Comparison of ENCODE assay signal across 8 cellular contexts in the genomic region with DNA sequence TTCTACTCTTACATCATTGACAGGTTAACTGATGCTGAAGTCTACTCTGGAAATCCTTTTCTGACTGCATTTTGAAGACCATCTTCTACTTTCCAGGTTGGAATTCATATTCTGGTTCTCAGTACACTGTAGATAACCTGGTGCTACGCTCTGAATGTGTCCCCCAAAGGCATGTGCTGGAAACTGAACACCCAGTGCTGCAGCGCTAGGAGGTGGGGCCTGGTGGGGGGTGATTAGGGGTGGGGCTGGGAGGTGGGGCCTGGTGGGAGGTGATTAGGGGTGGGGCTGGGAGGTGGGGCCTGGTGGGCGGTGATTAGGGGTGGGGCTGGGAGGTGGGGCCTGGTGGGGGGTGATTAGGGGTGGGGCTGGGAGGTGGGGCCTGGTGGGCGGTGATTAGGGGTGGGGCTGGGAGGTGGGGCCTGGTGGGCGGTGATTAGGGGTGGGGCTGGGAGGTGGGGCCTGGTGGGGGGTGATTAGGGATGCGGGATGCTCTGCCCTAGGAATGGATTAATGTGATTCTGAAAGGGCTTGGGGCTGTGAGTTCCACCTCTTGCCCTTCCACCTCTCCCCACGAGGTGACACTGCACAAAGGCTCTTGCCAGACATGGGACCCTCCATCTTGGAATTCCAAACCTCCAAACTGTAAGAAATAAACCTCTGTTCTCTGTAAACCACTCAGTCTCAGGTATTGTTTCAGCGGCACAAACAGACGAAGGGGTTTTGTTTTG. TPM values are rescaled to one million over a fixed set of nuclear protein-coding genes. Genes with fewer than 3 reads are reported as not detected.
DNase-seq lines count a peak whose midpoint lies in the region; ATAC-seq, FAIRE-seq and TF ChIP-seq lines count a peak whose summit lies in the region.
"Not testable (repeated sequence)": the region's sequence is repeated elsewhere in the genome, so short reads cannot be mapped to it uniquely, and the experiment has no call there.

No MANE protein-coding gene starts in this region.

- H4K91ac ChIP-seq in H9 (ENCODE audit: insufficient read length, low read depth, low read length): not testable (repeated sequence)

- H2AK5ac ChIP-seq in H9 (ENCODE audit: insufficient read length, low read length): not testable (repeated sequence)

- H3K36me3 ChIP-seq in BLaER1; PC-3 (ENCODE audit: low read depth, low read length); endothelial cell of umbilical vein (ENCODE audit: control insufficient read depth in 2 of 2, extremely low read depth in 1 of 2, insufficient read depth in 2 of 2, low read length in 2 of 2); iPS-18a (ENCODE audit: control insufficient read depth, low read depth, low read length); suprapubic skin: not testable (repeated sequence)

- CTCF ChIA-PET in PC-3 (lab: Charles Lee); WTC11 (lab: Charles Lee): not testable (repeated sequence)
- CTCF ChIA-PET in endothelial cell of umbilical vein (lab: Charles Lee): interaction anchor here (3.9 kb wide), 1 partner anchor 310 kb away, joined by 36 read pairs; no protein-coding TSS in a partner anchor

- not testable (repeated sequence) for ATAC-seq in PC-3
- peak; percentile 43 for ATAC-seq in WTC11

- H3K27ac Mint-ChIP-seq in H9 (peak overlapping the region in 1 of 3 experiments; percentile 46; a peak in 1 of 7 replicates), WTC11 (peak overlapping the region; percentile 86; the same call in 1 of the 2 replicates)

- DNase-seq in H9 (peak; percentile 65), NAMALWA (ENCODE audit: low spot score) (peak; percentile 68), PC-3 (peak; percentile 6), WTC11 (ENCODE audit: low spot score) (peak; percentile 38)
- DNase-seq in endothelial cell of umbilical vein (ENCODE audit: low read depth, low spot score); suprapubic skin (ENCODE audit: low spot score in 2 of 2): not testable (repeated sequence)

- H2BK120ac ChIP-seq in H9 (ENCODE audit: low read depth, low read length, poor library complexity, severe bottlenecking): not testable (repeated sequence)

- not testable (repeated sequence) for H3K4me3 Mint-ChIP-seq in H9, WTC11

- H2BK5ac ChIP-seq in H9 (ENCODE audit: insufficient read length, low read length): not testable (repeated sequence)

- WGBS in H9 (ENCODE audit: extremely low coverage, insufficient read length, low lambda C conversion rate): no CpG with 5 or more reads among the region's 9 CpGs
- WGBS in suprapubic skin: 52% methylated on average over 8 of the region's 9 CpGs

- dilution Hi-C loops in endothelial cell of umbilical vein (cut with MboI; ENCODE audit: extremely low pct_ligation_motif_present, low sequenced_read_pairs): not testable (repeated sequence)

- not testable (repeated sequence) for H4K8ac ChIP-seq in H9 (replicated peaks; ENCODE audit: insufficient read length, low read depth, low read length)

- H3K23ac ChIP-seq in H9 (ENCODE audit: insufficient read length, low read depth, low read length): not testable (repeated sequence)

- not testable (repeated sequence) for H2BK20ac ChIP-seq in H9 (ENCODE audit: low read depth, low read length, poor library complexity, severe bottlenecking)

- not testable (repeated sequence) for H3K36me3 Mint-ChIP-seq in H9 (ENCODE audit: insufficient read depth in 1 of 3, low read depth in 3 of 3); WTC11

- H3K23me2 ChIP-seq in H9 (ENCODE audit: insufficient read length, low read depth, low read length, poor library complexity, severe bottlenecking): not testable (repeated sequence)

- not testable (repeated sequence) for H3K9me2 ChIP-seq in PC-3 (replicated peaks; ENCODE audit: low read length)

- not testable (repeated sequence) for H2AFZ ChIP-seq in H9 (ENCODE audit: low read length); PC-3 (ENCODE audit: low read length); endothelial cell of umbilical vein (ENCODE audit: low read depth, low read length)

- H3K4me1 Mint-ChIP-seq in H9 (peaks cover 21 to 50% of the 10 kb centered on the region in 2 experiments), WTC11 (peaks cover 26% of the 10 kb centered on the region)

- H4K5ac ChIP-seq in H9 (ENCODE audit: insufficient read length, low read depth, low read length): not testable (repeated sequence)

- POLR2A ChIA-PET in PC-3 (lab: Charles Lee; ENCODE audit: unreplicated experiment); WTC11 (lab: Charles Lee); endothelial cell of umbilical vein (lab: Charles Lee): not testable (repeated sequence)

- H3K4ac ChIP-seq in H9 (ENCODE audit: low read depth, low read length): not testable (repeated sequence)

- H3K9me3 ChIP-seq in BLaER1; H9 (ENCODE audit: control insufficient read depth, low read depth, low read length); PC-3 (ENCODE audit: low read length); endothelial cell of umbilical vein (replicated peaks; ENCODE audit: control insufficient read depth, insufficient read depth, low read length); iPS-18a (ENCODE audit: control insufficient read depth, low read depth, low read length); suprapubic skin: not testable (repeated sequence)

- peak; percentile 30; the same call in 1 of the 3 replicates for TF ChIP-seq CTCF in H9 (conservative IDR thresholded peaks at IDR 0.05)
- not testable (repeated sequence) for TF ChIP-seq CTCF in PC-3 (conservative IDR thresholded peaks at IDR 0.05; ENCODE audit: low read depth, low read length); WTC11 (IDR thresholded peaks at IDR 0.05); endothelial cell of umbilical vein (IDR thresholded peaks at IDR 0.05; ENCODE audit: extremely low read depth in 1 of 2, insufficient read depth in 1 of 2, low read depth in 1 of 2, low read length in 2 of 2); suprapubic skin (IDR thresholded peaks at IDR 0.05)

- TF ChIP-seq EP300 in suprapubic skin (IDR thresholded peaks at IDR 0.05): not testable (repeated sequence)

- H4K20me1 ChIP-seq in BLaER1 (peaks cover 95% of the 10 kb centered on the region), PC-3 (ENCODE audit: low read length) (peaks cover 35% of the 10 kb centered on the region; the same call in 1 of the 2 replicates)
- H4K20me1 ChIP-seq in H9 (ENCODE audit: control insufficient read depth, insufficient read depth, insufficient read length); endothelial cell of umbilical vein (replicated peaks; ENCODE audit: control insufficient read depth, extremely low read depth, insufficient read depth, low read length): not testable (repeated sequence)

- not testable (repeated sequence) for H2BK15ac ChIP-seq in H9 (ENCODE audit: low read depth, low read length)

- intact Hi-C loops in PC-3 (cut with micrococcal nuclease): loop anchor here (10.0 kb wide), 1 partner anchor 398 kb away; no protein-coding TSS in a partner anchor
- intact Hi-C loops in endothelial cell of umbilical vein (cut with micrococcal nuclease): loop anchor here (10.0 kb wide), 1 partner anchor 128 kb away; the partner anchor contains the start of gene BRSK2

- not testable (repeated sequence) for H3K79me1 ChIP-seq in H9 (ENCODE audit: insufficient read depth, low read depth, low read length, poor library complexity, severe bottlenecking)

- not testable (repeated sequence) for H2BK12ac ChIP-seq in H9 (ENCODE audit: insufficient read length, low read depth, low read length)

- H3K27ac ChIP-seq in BLaER1 (peak overlapping the region; percentile 30; the same call in 1 of the 2 replicates), suprapubic skin (peak overlapping the region; percentile 38)
- not testable (repeated sequence) for H3K27ac ChIP-seq in H9 (ENCODE audit: insufficient read length, low read depth, low read length); PC-3 (ENCODE audit: low read length); endothelial cell of umbilical vein (ENCODE audit: insufficient read depth, low read depth, low read length); iPS-18a (ENCODE audit: low read length)

- not testable (repeated sequence) for BruUV-seq in PC-3 (replicated peaks; lab: Mats Ljungman, UMichigan); endothelial cell of umbilical vein (replicated peaks; lab: Mats Ljungman, UMichigan)

- peak; percentile 8 for FAIRE-seq in endothelial cell of umbilical vein (lab: Jason Lieb, UNC)

- peaks cover 93% of the 10 kb centered on the region for H3K4me1 ChIP-seq in BLaER1
- not testable (repeated sequence) for H3K4me1 ChIP-seq in H9 (ENCODE audit: insufficient read depth, low read length); PC-3 (ENCODE audit: insufficient read depth, low read length); endothelial cell of umbilical vein (ENCODE audit: control insufficient read depth, extremely low read depth, insufficient read depth, low read length)
- peaks cover 11% of the 10 kb centered on the region for H3K4me1 ChIP-seq in iPS-18a (ENCODE audit: control insufficient read depth, low read depth, low read length)
- peaks cover 55% of the 10 kb centered on the region for H3K4me1 ChIP-seq in suprapubic skin

- not testable (repeated sequence) for H3T11ph ChIP-seq in H9 (ENCODE audit: low read length)

- not testable (repeated sequence) for TF ChIP-seq POLR2A in endothelial cell of umbilical vein (IDR thresholded peaks at IDR 0.05; ENCODE audit: low read depth, low read length); suprapubic skin (IDR thresholded peaks at IDR 0.05)

- not testable (repeated sequence) for H3K56ac ChIP-seq in H9 (ENCODE audit: insufficient read length, low read depth, low read length)

- H3K9me3 Mint-ChIP-seq in H9, WTC11: not testable (repeated sequence)

- H3K79me2 ChIP-seq in H9 (ENCODE audit: insufficient read depth, low read length): not testable (repeated sequence)
- H3K79me2 ChIP-seq in PC-3 (ENCODE audit: low read length) (peaks cover 48% of the 10 kb centered on the region), endothelial cell of umbilical vein (ENCODE audit: control insufficient read depth, insufficient read depth, low read length) (peaks cover 11% of the 10 kb centered on the region)

- not testable (repeated sequence) for H3K9me1 ChIP-seq in endothelial cell of umbilical vein (replicated peaks; ENCODE audit: control insufficient read depth, extremely low read depth, insufficient read depth, low read length)

- H3K27me3 ChIP-seq in BLaER1; H9 (ENCODE audit: insufficient read depth, low read length); PC-3 (ENCODE audit: low read length); endothelial cell of umbilical vein (ENCODE audit: control insufficient read depth in 2 of 2, insufficient read depth in 2 of 2, low read length in 2 of 2); iPS-18a (ENCODE audit: control insufficient read depth, insufficient read depth, low read length); suprapubic skin: not testable (repeated sequence)

- H3K4me2 ChIP-seq in BLaER1: peak overlapping the region; percentile 84
- not testable (repeated sequence) for H3K4me2 ChIP-seq in H9 (ENCODE audit: insufficient read depth, insufficient read length, low read length); PC-3 (ENCODE audit: low read length); endothelial cell of umbilical vein (ENCODE audit: insufficient read depth, low read length)

- H3K14ac ChIP-seq in H9 (ENCODE audit: insufficient read depth, low read length): not testable (repeated sequence)

- H3F3A ChIP-seq in PC-3 (ENCODE audit: low read length, unreplicated experiment): not testable (repeated sequence)

- not testable (repeated sequence) for H3K27me3 Mint-ChIP-seq in H9 (ENCODE audit: low read depth); WTC11 (ENCODE audit: low read depth)

- H3K18ac ChIP-seq in H9 (ENCODE audit: insufficient read length, low read depth, low read length): not testable (repeated sequence)

- H3K9ac ChIP-seq in BLaER1; H9 (ENCODE audit: extremely low read depth, insufficient read length, low read length); PC-3 (ENCODE audit: low read length); endothelial cell of umbilical vein (replicated peaks; ENCODE audit: extremely low read depth, insufficient read depth, low read length): not testable (repeated sequence)
- peak overlapping the region; percentile 10 for H3K9ac ChIP-seq in iPS-18a (ENCODE audit: low read length)

- H3K4me3 ChIP-seq in BLaER1; PC-3 (ENCODE audit: low read length); endothelial cell of umbilical vein (replicated peaks in 1 of 3; ENCODE audit: insufficient read depth in 1 of 3, low read depth in 1 of 3, low read length in 3 of 3); iPS-18a (ENCODE audit: low read length); suprapubic skin: not testable (repeated sequence)

RNA-seq across cellular contexts. Expression of gene MOB2, which starts 26.1 kb away (rescaled TPM):
- total RNA-seq in H9 (2021) (22.7 and 24.2 TPM in 2 replicates), PC-3 (2014; rRNA removed) (23.0 and 31.0 TPM in 2 replicates), WTC11 (2021) (17.7 to 23.4 TPM (median 21.7 TPM) in 3 replicates), endothelial cell of umbilical vein (38.2 and 39.0 TPM in 2 replicates), suprapubic skin (100 to 1,000 TPM in 1 of 4 donors, 10 to 100 TPM in 3; 63.8 to 104 (median 95.8) TPM)
- 50.6 and 54.9 TPM in 2 replicates for polyA plus RNA-seq in endothelial cell of umbilical vein
- 42.4 and 57.3 TPM in 2 replicates for polyA plus RNA-seq in endothelial cell of umbilical vein (2011; cell fraction: cytosol; rRNA removed)
- 64.3 and 74.2 TPM in 2 replicates for polyA plus RNA-seq in endothelial cell of umbilical vein (2011; cell fraction: nucleus; rRNA removed)
- polyA plus RNA-seq in endothelial cell of umbilical vein (2012): 40.8 and 46.2 TPM in 2 replicates
- polyA minus RNA-seq in endothelial cell of umbilical vein: 39.7 and 40.3 TPM in 2 replicates
- polyA minus RNA-seq in endothelial cell of umbilical vein (2011; cell fraction: cytosol; rRNA and poly(A)+ RNA removed): 14.3 TPM
- 13.1 and 24.0 TPM in 2 replicates for polyA minus RNA-seq in endothelial cell of umbilical vein (2011; cell fraction: nucleus; rRNA and poly(A)+ RNA removed)

RNA-seq across cellular contexts. Expression of gene DUSP8, which starts 59.4 kb away (rescaled TPM):
- total RNA-seq in H9 (2021): 3.2 and 4.4 TPM in 2 replicates
- 2.4 and 2.6 TPM in 2 replicates for total RNA-seq in PC-3 (2014; rRNA removed)
- total RNA-seq in WTC11 (2021): 1.7 to 2.5 TPM (median 2.4 TPM) in 3 replicates
- 5.9 and 8.7 TPM in 2 replicates for total RNA-seq in endothelial cell of umbilical vein
- 4.6 and 6.0 TPM in 2 replicates for polyA plus RNA-seq in endothelial cell of umbilical vein
- polyA plus RNA-seq in endothelial cell of umbilical vein (2011; cell fraction: cytosol; rRNA removed): 5.1 and 6.6 TPM in 2 replicates
- 13.2 and 16.4 TPM in 2 replicates for polyA plus RNA-seq in endothelial cell of umbilical vein (2011; cell fraction: nucleus; rRNA removed)
- polyA plus RNA-seq in endothelial cell of umbilical vein (2012): 4.3 and 11.1 TPM in 2 replicates
- polyA minus RNA-seq in endothelial cell of umbilical vein: 2.1 and 6.7 TPM in 2 replicates
- 6.1 TPM for polyA minus RNA-seq in endothelial cell of umbilical vein (2011; cell fraction: cytosol; rRNA and poly(A)+ RNA removed)
- polyA minus RNA-seq in endothelial cell of umbilical vein (2011; cell fraction: nucleus; rRNA and poly(A)+ RNA removed): 2.9 and 3.4 TPM in 2 replicates
- 1 to 10 TPM; 1.9 to 4.8 (median 3.0) TPM for total RNA-seq in suprapubic skin
